Comparison of ENCODE assay signal across 20 cellular contexts in genomic region chr7:151433721-151434400, GRCh38. TPM values are rescaled to one million over a fixed set of nuclear protein-coding genes. Genes with fewer than 3 reads are reported as not detected.
DNase-seq lines count a peak whose midpoint lies in the region; ATAC-seq, FAIRE-seq and TF ChIP-seq lines count a peak whose summit lies in the region.
"Had no signal": no experiment of that assay in that cellular context is flagged by ENCODE, and none has a peak within 500 bp of the region (broad histone marks: within the 10 kb centered on the region; RNA-seq: fewer than 3 reads in every experiment).

No MANE protein-coding gene starts in this region.

- no peak for FAIRE-seq in H1 (lab: Jason Lieb, UNC)
- FAIRE-seq: D721Med had no signal

- no peak overlapping the region for H3K23ac ChIP-seq in H1 (ENCODE audit: insufficient read length)

- TF ChIP-seq POLR2A in H1 (IDR thresholded peaks at IDR 0.05; ENCODE audit: control extremely low read depth in 1 of 2, low read depth in 2 of 2, low read length in 2 of 2): no peak

- H3K36me3 ChIP-seq in H7 (replicated peaks; ENCODE audit: control insufficient read depth, insufficient read depth, low read length): no peaks in the 10 kb centered on the region
- no peaks in the 10 kb centered on the region for H3K36me3 ChIP-seq in H1 (ENCODE audit: control insufficient read depth in 2 of 4, insufficient read depth in 4 of 4, low read length in 3 of 4)
- H3K36me3 ChIP-seq in upper lobe of right lung: no peaks in the 10 kb centered on the region
- H3K36me3 ChIP-seq in tibial artery: no peaks in the 10 kb centered on the region
- H3K36me3 ChIP-seq: HAP-1, Peyer's patch had no signal

- peak overlapping the region; percentile 86 for H3K27ac Mint-ChIP-seq in activated naive CD8-positive, alpha-beta T cell treated with anti-CD3 and anti-CD28 coated beads, Interleukin-2, amount 10 ng/mL, durations not matched to agents 7 days and 5 days
- no peak overlapping the region for H3K27ac Mint-ChIP-seq in activated naive CD8-positive, alpha-beta T cell treated with anti-CD3 and anti-CD28 coated beads, Interleukin-2, amount 50 U/mL, for 24 hours

- H3K9ac ChIP-seq in H1 (replicated peaks in 1 of 4; ENCODE audit: extremely low read depth in 1 of 4, low read depth in 3 of 4, low read length in 3 of 4): no peak overlapping the region; a peak in 1 of 7 replicates
- H3K9ac ChIP-seq: KMS-11 had no signal

- H3K79me2 ChIP-seq in H1 (ENCODE audit: control insufficient read depth in 1 of 2, insufficient read depth in 2 of 2, low read length in 2 of 2): no peaks in the 10 kb centered on the region

- no peak overlapping the region for H3K18ac ChIP-seq in H1 (ENCODE audit: extremely low read depth, low read length)

- H3K4me1 ChIP-seq in H1 (replicated peaks in 1 of 4; ENCODE audit: control insufficient read depth in 3 of 4, insufficient read depth in 4 of 4, low read length in 3 of 4): peaks cover 4 to 15% (median 6%) of the 10 kb centered on the region in 4 experiments
- peaks cover 14% of the 10 kb centered on the region for H3K4me1 ChIP-seq in upper lobe of right lung
- H3K4me1 ChIP-seq in tibial artery: peaks cover 0 to 61% (median 46%) of the 10 kb centered on the region in 4 donors
- H3K4me1 ChIP-seq: HAP-1 had no signal

- no peak overlapping the region for H3K4me3 Mint-ChIP-seq in activated naive CD8-positive, alpha-beta T cell treated with anti-CD3 and anti-CD28 coated beads, Interleukin-2, amount 10 ng/mL, durations not matched to agents 7 days and 5 days
- H3K4me3 Mint-ChIP-seq in activated naive CD8-positive, alpha-beta T cell treated with anti-CD3 and anti-CD28 coated beads, Interleukin-2, amount 50 U/mL, for 24 hours: no peak overlapping the region

- no peaks in the 10 kb centered on the region for H3K9me3 ChIP-seq in H1 (ENCODE audit: insufficient read depth in 2 of 2, low read depth in 1 of 2, low read length in 1 of 2)
- H3K9me3 ChIP-seq in upper lobe of right lung: no peaks in the 10 kb centered on the region
- no peaks in the 10 kb centered on the region for H3K9me3 ChIP-seq in tibial artery
- H3K9me3 ChIP-seq: HAP-1, Peyer's patch had no signal

- no peaks in the 10 kb centered on the region for H3K9me3 Mint-ChIP-seq in activated naive CD8-positive, alpha-beta T cell treated with anti-CD3 and anti-CD28 coated beads, Interleukin-2, amount 10 ng/mL, durations not matched to agents 7 days and 5 days
- no peaks in the 10 kb centered on the region for H3K9me3 Mint-ChIP-seq in activated naive CD8-positive, alpha-beta T cell treated with anti-CD3 and anti-CD28 coated beads, Interleukin-2, amount 50 U/mL, for 24 hours

- POLR2A ChIA-PET in activated naive CD8-positive, alpha-beta T cell treated with anti-CD3 and anti-CD28 coated beads, Interleukin-2, amount 10 ng/mL, durations not matched to agents 7 days and 5 days (lab: Charles Lee): interaction anchor here (1.0 kb wide), 3 partner anchors 8 to 83 kb away, joined by 3 to 4 read pairs (median 3); no protein-coding TSS in a partner anchor
- POLR2A ChIA-PET in H1 (lab: Charles Lee; ENCODE audit: partially characterized antibody): no interaction called here

- no peak overlapping the region; the same call in 1 of the 2 replicates for H4K8ac ChIP-seq in H1 (ENCODE audit: extremely low read depth, insufficient read depth, low read length)

- ATAC-seq in activated naive CD8-positive, alpha-beta T cell treated with anti-CD3 and anti-CD28 coated beads, Interleukin-2, amount 10 ng/mL, durations not matched to agents 7 days and 5 days (ENCODE audit: low read depth): no peak
- no peak for ATAC-seq in activated naive CD8-positive, alpha-beta T cell treated with anti-CD3 and anti-CD28 coated beads, Interleukin-2, amount 50 U/mL, for 24 hours
- no peak for ATAC-seq in upper lobe of right lung

- no peak overlapping the region for H2BK120ac ChIP-seq in H1 (replicated peaks; ENCODE audit: low read depth, low read length)

- intact Hi-C loops in upper lobe of right lung (cut with DNase I): no loop called here
- intact Hi-C loops in tibial artery (cut with DNase I; ENCODE audit: low total_unique reads): no loop called here

- H3K4me3 ChIP-seq in H7 (ENCODE audit: insufficient read depth, low read depth, low read length) (no peak overlapping the region), H1 (ENCODE audit: extremely low read depth in 1 of 4, insufficient read depth in 2 of 4, low read depth in 3 of 4, low read length in 4 of 4) (no peak overlapping the region), upper lobe of right lung (no peak overlapping the region), tibial artery (no peak overlapping the region)
- H3K4me3 ChIP-seq: HAP-1, Peyer's patch had no signal

- H3K27ac ChIP-seq in H1 (ENCODE audit: low read depth, low read length) (no peak overlapping the region), upper lobe of right lung (no peak overlapping the region), tibial artery (no peak overlapping the region)
- H3K27ac ChIP-seq: C4-2B, KMS-11 had no signal

- H2BK5ac ChIP-seq in H1 (ENCODE audit: low read depth, low read length): no peak overlapping the region

- no peak for TF ChIP-seq EP300 in H1 (IDR thresholded peaks at IDR 0.05; ENCODE audit: borderline replicate concordance in 1 of 2, low read depth in 2 of 2, low read length in 2 of 2)

- no peaks in the 10 kb centered on the region for H3K23me2 ChIP-seq in H1 (ENCODE audit: low read depth, low read length)

- TF ChIP-seq CTCF in H1 (IDR thresholded peaks at IDR 0.05; ENCODE audit: control extremely low read depth in 1 of 3, insufficient read depth in 1 of 3, low read depth in 1 of 3, low read length in 3 of 3): no peak
- no peak for TF ChIP-seq CTCF in upper lobe of right lung (IDR thresholded peaks at IDR 0.05)
- TF ChIP-seq CTCF in tibial artery (IDR thresholded peaks at IDR 0.05): no peak

- H3K14ac ChIP-seq in H1 (ENCODE audit: insufficient read length): no peak overlapping the region

- H4K20me1 ChIP-seq in H1 (replicated peaks in 1 of 2; ENCODE audit: control insufficient read depth in 1 of 2, insufficient read depth in 2 of 2, low read length in 2 of 2): no peaks in the 10 kb centered on the region

- H2AK5ac ChIP-seq in H1 (ENCODE audit: low read depth, low read length): no peak overlapping the region

- no peak overlapping the region for H2BK12ac ChIP-seq in H1 (ENCODE audit: low read depth, low read length)

- no peak overlapping the region for H2BK15ac ChIP-seq in H1 (ENCODE audit: low read length)

- no peak overlapping the region for H4K91ac ChIP-seq in H1 (replicated peaks; ENCODE audit: insufficient read length, low read length)

- CTCF ChIA-PET in H1 (lab: Charles Lee; ENCODE audit: partially characterized antibody): interaction anchor here (1.0 to 2.6 kb wide), 7 partner anchors 15 to 74 kb away, joined by 3 to 14 read pairs (median 4); no protein-coding TSS in a partner anchor

- peaks cover 2% of the 10 kb centered on the region; the same call in 1 of the 2 replicates for H3K27me3 ChIP-seq in H7 (ENCODE audit: control insufficient read depth, insufficient read depth, low read length)
- H3K27me3 ChIP-seq in H1 (replicated peaks in 1 of 4; ENCODE audit: control insufficient read depth in 3 of 4, extremely low read depth in 1 of 4, insufficient read depth in 3 of 4, low read length in 3 of 4): peaks cover 0 to 3% (median 1%) of the 10 kb centered on the region in 4 experiments; a peak in 1 of 7 replicates
- H3K27me3 ChIP-seq in upper lobe of right lung: no peaks in the 10 kb centered on the region
- no peaks in the 10 kb centered on the region for H3K27me3 ChIP-seq in tibial artery
- H3K27me3 ChIP-seq: Peyer's patch had no signal

- no peaks in the 10 kb centered on the region; the same call in 1 of the 2 replicates for H3K79me1 ChIP-seq in H1 (ENCODE audit: low read depth, low read length)

- WGBS in H1 (ENCODE audit: extremely low coverage in 1 of 2, insufficient coverage in 1 of 2, insufficient read length in 1 of 2, insufficient replicate concordance in 2 of 2, low coverage in 1 of 2, low lambda C conversion rate in 2 of 2, missing lambda C conversion rate in 1 of 2), 2 experiments: 85% methylated on average over 15 of the region's 15 CpGs; no CpG with 5 or more reads in 1 of the 2 experiments

- no peaks in the 10 kb centered on the region for H3K36me3 Mint-ChIP-seq in activated naive CD8-positive, alpha-beta T cell treated with anti-CD3 and anti-CD28 coated beads, Interleukin-2, amount 10 ng/mL, durations not matched to agents 7 days and 5 days
- H3K36me3 Mint-ChIP-seq in activated naive CD8-positive, alpha-beta T cell treated with anti-CD3 and anti-CD28 coated beads, Interleukin-2, amount 50 U/mL, for 24 hours (ENCODE audit: low read depth): no peaks in the 10 kb centered on the region

- no peak overlapping the region for H3K4ac ChIP-seq in H1 (replicated peaks; ENCODE audit: insufficient read length, low read depth, low read length)

- H3K4me1 Mint-ChIP-seq in activated naive CD8-positive, alpha-beta T cell treated with anti-CD3 and anti-CD28 coated beads, Interleukin-2, amount 10 ng/mL, durations not matched to agents 7 days and 5 days: peaks cover 33% of the 10 kb centered on the region
- H3K4me1 Mint-ChIP-seq in activated naive CD8-positive, alpha-beta T cell treated with anti-CD3 and anti-CD28 coated beads, Interleukin-2, amount 50 U/mL, for 24 hours: peaks cover 30% of the 10 kb centered on the region

- no peak for TF ChIP-seq RAD21 in H1 (IDR thresholded peaks at IDR 0.05 in 1 of 2, conservative IDR thresholded peaks at IDR 0.05 in 1 of 2; ENCODE audit: low read depth in 2 of 2, low read length in 2 of 2)

- no peak overlapping the region for H2AFZ ChIP-seq in H1 (ENCODE audit: low read length)

- no peak for DNase-seq in activated naive CD8-positive, alpha-beta T cell treated with anti-CD3 and anti-CD28 coated beads, Interleukin-2, amount 10 ng/mL, durations not matched to agents 7 days and 5 days
- no peak for DNase-seq in activated naive CD8-positive, alpha-beta T cell treated with anti-CD3 and anti-CD28 coated beads, Interleukin-2, amount 50 U/mL, for 24 hours
- DNase-seq in H7 (peak; percentile 68), H1 (ENCODE audit: low read depth in 1 of 2, low spot score in 2 of 2) (no peak), upper lobe of right lung (peak; percentile 55), tibial artery (no peak), NCI-H748 treated with DMSO at 0.1 percent for 48 hours (lab: John Stamatoyannopoulos, UW) (no peak), T-helper 9 cell (no peak)
- DNase-seq: GF-D8, MM.1S, NCI-H187 treated with DMSO at 0.1 percent for 48 hours, NCI-H2171, NCI-H446 treated with DMSO at 0.1 percent for 48 hours, NCI-H82, Right ventricle myocardium superior had no signal

- no peaks in the 10 kb centered on the region for H3K27me3 Mint-ChIP-seq in activated naive CD8-positive, alpha-beta T cell treated with anti-CD3 and anti-CD28 coated beads, Interleukin-2, amount 10 ng/mL, durations not matched to agents 7 days and 5 days
- H3K27me3 Mint-ChIP-seq in activated naive CD8-positive, alpha-beta T cell treated with anti-CD3 and anti-CD28 coated beads, Interleukin-2, amount 50 U/mL, for 24 hours: no peaks in the 10 kb centered on the region

- no peak overlapping the region for H3K4me2 ChIP-seq in H1 (ENCODE audit: insufficient read depth in 1 of 2, low read depth in 2 of 2, low read length in 2 of 2)
- H3K4me2 ChIP-seq: KMS-11 had no signal

- H4K5ac ChIP-seq in H1 (ENCODE audit: insufficient read length, low read depth, low read length): no peak overlapping the region

- no peak overlapping the region for H3K56ac ChIP-seq in H1 (replicated peaks; ENCODE audit: insufficient read length, low read depth, low read length)

- peak overlapping the region; percentile 6; the same call in 1 of the 2 replicates for H2BK20ac ChIP-seq in H1 (ENCODE audit: low read length)

RNA-seq across cellular contexts. Expression of gene CRYGN, which starts 6.1 kb away (rescaled TPM):
- under 1 TPM; 0.25 to 0.91 TPM for total RNA-seq in activated naive CD8-positive, alpha-beta T cell treated with anti-CD3 and anti-CD28 coated beads, Interleukin-2, amount 10 ng/mL, durations not matched to agents 7 days and 5 days
- total RNA-seq in H7 (2014; rRNA removed; shearing (Covaris generic)): 1.2 and 2.2 TPM in 2 replicates
- 1.0 and 1.6 TPM in 2 replicates for total RNA-seq in H1 (2021; fragmentation: NEBNext Ultra II Directional; extraction: Animal tissue kit (Norgen Biotek cat#: 25700))
- polyA plus RNA-seq in H1 (2011; rRNA removed): 0.98 and 1.3 TPM in 2 replicates
- 0.81 TPM for polyA plus RNA-seq in H1 (2011; cell fraction: cytosol; rRNA removed)
- 4.0 TPM for polyA plus RNA-seq in H1 (2011; cell fraction: nucleus; rRNA removed)
- 0.43 to 1.7 TPM (median 1.5 TPM) in 4 replicates for polyA plus RNA-seq in H1 (2012, experiment 1 of 2)
- 0.07 TPM for polyA plus RNA-seq in H1 (2012, experiment 2 of 2)
- polyA plus RNA-seq in H1 (2013, experiment 1 of 2): 0.57 TPM
- 0.42 TPM for polyA plus RNA-seq in H1 (2013, experiment 2 of 2)
- 0.80 and 2.0 TPM in 2 replicates for polyA minus RNA-seq in H1 (2011; rRNA and poly(A)+ RNA removed)
- polyA minus RNA-seq in H1 (2011; cell fraction: cytosol; rRNA and poly(A)+ RNA removed): not detected
- polyA minus RNA-seq in H1 (2011; cell fraction: nucleus; rRNA and poly(A)+ RNA removed): 2.5 TPM
- not detected for total RNA-seq in upper lobe of right lung
- total RNA-seq: Peyer's patch had no signal

RNA-seq across cellular contexts. Expression of gene WDR86, which starts 24.0 kb away (rescaled TPM):
- 1 to 10 TPM; 2.1 to 4.0 TPM for total RNA-seq in activated naive CD8-positive, alpha-beta T cell treated with anti-CD3 and anti-CD28 coated beads, Interleukin-2, amount 10 ng/mL, durations not matched to agents 7 days and 5 days
- 40.6 and 40.8 TPM in 2 replicates for total RNA-seq in H7 (2014; rRNA removed; shearing (Covaris generic))
- total RNA-seq in H1 (2021; fragmentation: NEBNext Ultra II Directional; extraction: Animal tissue kit (Norgen Biotek cat#: 25700)): 14.9 and 15.8 TPM in 2 replicates
- polyA plus RNA-seq in H1 (2011; rRNA removed): 12.7 and 22.1 TPM in 2 replicates
- polyA plus RNA-seq in H1 (2011; cell fraction: cytosol; rRNA removed): 16.7 TPM
- polyA plus RNA-seq in H1 (2011; cell fraction: nucleus; rRNA removed): 81.5 TPM
- 7.7 to 11.9 TPM (median 10.0 TPM) in 4 replicates for polyA plus RNA-seq in H1 (2012, experiment 1 of 2)
- 5.0 TPM for polyA plus RNA-seq in H1 (2012, experiment 2 of 2)
- polyA plus RNA-seq in H1 (2013, experiment 1 of 2): 7.4 TPM
- 7.4 TPM for polyA plus RNA-seq in H1 (2013, experiment 2 of 2)
- 12.4 and 18.2 TPM in 2 replicates for polyA minus RNA-seq in H1 (2011; rRNA and poly(A)+ RNA removed)
- polyA minus RNA-seq in H1 (2011; cell fraction: cytosol; rRNA and poly(A)+ RNA removed): 10.6 TPM
- 30.4 TPM for polyA minus RNA-seq in H1 (2011; cell fraction: nucleus; rRNA and poly(A)+ RNA removed)
- total RNA-seq in upper lobe of right lung: 1.3 TPM

Comparison
In these comparisons a context has a peak if more than half of its experiments do, and no peak if none do; other contexts are left out.
1. DNase-seq: peak in H7 (single experiment) and upper lobe of right lung (single experiment); none in activated naive CD8-positive, alpha-beta T cell treated with anti-CD3 and anti-CD28 coated beads, Interleukin-2, amount 10 ng/mL, durations not matched to agents 7 days and 5 days (single experiment), activated naive CD8-positive, alpha-beta T cell treated with anti-CD3 and anti-CD28 coated beads, Interleukin-2, amount 50 U/mL, for 24 hours (single experiment), H1 (0 of 2), tibial artery (0 of 2), NCI-H748 treated with DMSO at 0.1 percent for 48 hours (single experiment) and T-helper 9 cell (single experiment).